In genomic region chr9:128690684-128691034, GRCh38 we compare ENCODE assay signal across 1 cellular context.
TF ChIP-seq lines count a peak whose summit lies in the region.

No MANE protein-coding gene starts in this region.

TF ChIP-seq in H1, 55 proteins besides CTCF, POLR2A, EP300 and RAD21:
- TF ChIP-seq YY1 (IDR thresholded peaks at IDR 0.05; ENCODE audit: low read depth, low read length) (no peak), KDM1A (IDR thresholded peaks at IDR 0.05; ENCODE audit: borderline replicate concordance, low read length) (no peak), ATF2 (IDR thresholded peaks at IDR 0.05; ENCODE audit: low read length) (no peak), SIN3A (conservative IDR thresholded peaks at IDR 0.05 in 1 of 2, IDR thresholded peaks at IDR 0.05 in 1 of 2; ENCODE audit: low read depth in 1 of 2, low read length in 2 of 2) (no peak), FOSL1 (IDR thresholded peaks at IDR 0.05; ENCODE audit: insufficient read depth, low read depth, low read length) (no peak), SP1 (IDR thresholded peaks at IDR 0.05; ENCODE audit: low read depth, low read length) (no peak), NANOG (IDR thresholded peaks at IDR 0.05; ENCODE audit: insufficient read depth, low read depth, low read length, poor library complexity, severe bottlenecking) (no peak), GTF2F1 (IDR thresholded peaks at IDR 0.05; ENCODE audit: borderline replicate concordance, low read depth, low read length) (no peak), JUND (IDR thresholded peaks at IDR 0.05; ENCODE audit: low read length) (no peak), RXRA (IDR thresholded peaks at IDR 0.05; ENCODE audit: insufficient read depth, low read depth, low read length) (no peak), KDM5A (IDR thresholded peaks at IDR 0.05; ENCODE audit: low read length) (no peak), CHD1 (IDR thresholded peaks at IDR 0.05; ENCODE audit: low read depth, low read length) (no peak), HDAC6 (IDR thresholded peaks at IDR 0.05; ENCODE audit: low read depth, low read length) (no peak), CEBPB (IDR thresholded peaks at IDR 0.05; ENCODE audit: low read depth, low read length) (no peak), BACH1 (IDR thresholded peaks at IDR 0.05; ENCODE audit: low read length) (no peak), TEAD4 (IDR thresholded peaks at IDR 0.05; ENCODE audit: low read depth, low read length) (no peak)
